ENCODE assay signal across 9 cellular contexts in genomic region chr10:109933984-109934565, GRCh38. TPM values are rescaled to one million over a fixed set of nuclear protein-coding genes. Genes with fewer than 3 reads are reported as not detected.
DNase-seq lines count a peak whose midpoint lies in the region; ATAC-seq and TF ChIP-seq lines count a peak whose summit lies in the region.
"Had no signal": no experiment of that assay in that cellular context is flagged by ENCODE, and none has a peak within 500 bp of the region (broad histone marks: within the 10 kb centered on the region; RNA-seq: fewer than 3 reads in every experiment).

No MANE protein-coding gene starts in this region.

- H3K27me3 ChIP-seq in gastroesophageal sphincter (no peaks in the 10 kb centered on the region), suprapubic skin (no peaks in the 10 kb centered on the region)

- no peaks in the 10 kb centered on the region for H3K9me3 ChIP-seq in gastroesophageal sphincter
- no peaks in the 10 kb centered on the region for H3K9me3 ChIP-seq in suprapubic skin

- no peak for TF ChIP-seq CTCF in gastroesophageal sphincter (IDR thresholded peaks at IDR 0.05)
- no peak for TF ChIP-seq CTCF in suprapubic skin (IDR thresholded peaks at IDR 0.05)

- H3K27me3 Mint-ChIP-seq in activated CD4-positive, alpha-beta T cell treated with anti-CD3 and anti-CD28 coated beads, Interleukin-2, amount 10 ng/mL, durations not matched to agents 24 days and 14 days = peaks cover 8% of the 10 kb centered on the region

- intact Hi-C loops in Right ventricle myocardium inferior (cut with DNase I) = no loop called here
- intact Hi-C loops in cardiac septum (cut with DNase I) = no loop called here
- intact Hi-C loops in activated CD4-positive, alpha-beta T cell treated with anti-CD3 and anti-CD28 coated beads, Interleukin-2, amount 10 ng/mL, durations not matched to agents 24 days and 14 days (cut with micrococcal nuclease) = loop anchor here (2.0 to 5.0 kb wide), 3 partner anchors 23 to 63 kb away; no protein-coding TSS in a partner anchor

- TF ChIP-seq POLR2A in gastroesophageal sphincter (IDR thresholded peaks at IDR 0.05) (no peak), suprapubic skin (IDR thresholded peaks at IDR 0.05) (no peak)

- no peaks in the 10 kb centered on the region for H3K36me3 ChIP-seq in gastroesophageal sphincter
- H3K36me3 ChIP-seq in suprapubic skin = no peaks in the 10 kb centered on the region

- H3K9me3 Mint-ChIP-seq in activated CD4-positive, alpha-beta T cell treated with anti-CD3 and anti-CD28 coated beads, Interleukin-2, amount 10 ng/mL, durations not matched to agents 24 days and 14 days = no peaks in the 10 kb centered on the region

- H3K27ac ChIP-seq in gastroesophageal sphincter (peak overlapping the region in 1 of 4 donors; percentile 42), suprapubic skin (peak overlapping the region; percentile 8)

- 63 to 71% methylated on average over 2 to 3 of the region's 5 CpGs for WGBS in gastroesophageal sphincter (ENCODE audit: low coverage in 1 of 2), 2 donors
- 61% methylated on average over 5 of the region's 5 CpGs for WGBS in suprapubic skin

- peak overlapping the region; percentile 96 for H3K27ac Mint-ChIP-seq in activated CD4-positive, alpha-beta T cell treated with anti-CD3 and anti-CD28 coated beads, Interleukin-2, amount 10 ng/mL, durations not matched to agents 24 days and 14 days

- ATAC-seq in Right ventricle myocardium inferior (peak; percentile 74), gastroesophageal sphincter (peak; percentile 27), HG03025 (IDR thresholded peaks at IDR 0.05; ENCODE audit: low FRiP score, unreplicated experiment) (no peak), HG03095 (IDR thresholded peaks at IDR 0.05; ENCODE audit: unreplicated experiment) (no peak)

- H3K4me1 ChIP-seq in gastroesophageal sphincter (peaks cover 0 to 20% (median 8%) of the 10 kb centered on the region in 3 donors), suprapubic skin (peaks cover 29% of the 10 kb centered on the region)

- TF ChIP-seq EP300 in gastroesophageal sphincter (IDR thresholded peaks at IDR 0.05) (no peak), suprapubic skin (IDR thresholded peaks at IDR 0.05) (no peak)

- H3K4me3 ChIP-seq in gastroesophageal sphincter (no peak overlapping the region), suprapubic skin (no peak overlapping the region)

- no peaks in the 10 kb centered on the region for H3K36me3 Mint-ChIP-seq in activated CD4-positive, alpha-beta T cell treated with anti-CD3 and anti-CD28 coated beads, Interleukin-2, amount 10 ng/mL, durations not matched to agents 24 days and 14 days (ENCODE audit: low read depth)

- DNase-seq in Right ventricle myocardium inferior (ENCODE audit: missing footprints) (no peak), cardiac septum (ENCODE audit: low spot score) (no peak), suprapubic skin (ENCODE audit: low spot score in 2 of 2) (no peak), NCI-H2029 treated with DMSO at 0.1 percent for 48 hours (lab: John Stamatoyannopoulos, UW) (no peak)
- peak; percentile 80 for DNase-seq in activated CD4-positive, alpha-beta T cell treated with anti-CD3 and anti-CD28 coated beads, Interleukin-2, amount 10 ng/mL, durations not matched to agents 24 days and 14 days
- DNase-seq: NCI-H187 treated with DMSO at 0.1 percent for 48 hours had no signal

- peak overlapping the region; percentile 82 for H3K4me3 Mint-ChIP-seq in activated CD4-positive, alpha-beta T cell treated with anti-CD3 and anti-CD28 coated beads, Interleukin-2, amount 10 ng/mL, durations not matched to agents 24 days and 14 days

- H3K4me1 Mint-ChIP-seq in activated CD4-positive, alpha-beta T cell treated with anti-CD3 and anti-CD28 coated beads, Interleukin-2, amount 10 ng/mL, durations not matched to agents 24 days and 14 days = peaks cover 21% of the 10 kb centered on the region

RNA-seq across cellular contexts. Expression of gene XPNPEP1, which starts 10.8 kb away (rescaled TPM):
- total RNA-seq in Right ventricle myocardium inferior (43.6 TPM), cardiac septum (43.5 TPM), gastroesophageal sphincter (10 to 100 TPM; 35.5 to 58.0 (median 52.1) TPM), suprapubic skin (100 to 1,000 TPM in 3 of 4 donors, 10 to 100 TPM in 1; 77.1 to 239 (median 109) TPM)
- 98.9 and 105 TPM in 2 replicates for total RNA-seq in activated CD4-positive, alpha-beta T cell treated with anti-CD3 and anti-CD28 coated beads, Interleukin-2, amount 10 ng/mL, durations not matched to agents 24 days and 14 days

Comparison
In these comparisons a context has a peak if more than half of its experiments do, and no peak if none do; other contexts are left out.
1. ATAC-seq: peak in Right ventricle myocardium inferior (single experiment) and gastroesophageal sphincter (single experiment); none in HG03025 (single experiment) and HG03095 (single experiment).